Comparison of ENCODE assay signal across 8 cellular contexts in genomic region chrX:129786210-129786651, GRCh38. TPM values are rescaled to one million over a fixed set of nuclear protein-coding genes. Genes with fewer than 3 reads are reported as not detected.
DNase-seq lines count a peak whose midpoint lies in the region; ATAC-seq and TF ChIP-seq lines count a peak whose summit lies in the region.

No MANE protein-coding gene starts in this region.

- DNase-seq in erythroblast (lab: John Stamatoyannopoulos, UW) (peak; percentile 22 to 69), NCI-H2029 treated with DMSO at 0.1 percent for 48 hours (lab: John Stamatoyannopoulos, UW) (no peak), type B pancreatic cell (ENCODE audit: extremely low spot score, unreplicated experiment) (no peak), T1000 (lab: John Stamatoyannopoulos, UW) (no peak)
- DNase-seq in effector CD4-positive, alpha-beta T cell: no peak

- no peak for TF ChIP-seq POLR2A in erythroblast (IDR thresholded peaks at IDR 0.05; ENCODE audit: low read length)

- H3K36me3 Mint-ChIP-seq in type B pancreatic cell: no peaks in the 10 kb centered on the region

- H3K4me3 Mint-ChIP-seq in type B pancreatic cell: no peak overlapping the region

- TF ChIP-seq CTCF in type B pancreatic cell (conservative IDR thresholded peaks at IDR 0.05): no peak

- H3K9me3 Mint-ChIP-seq in type B pancreatic cell: peaks cover 5% of the 10 kb centered on the region

- no peak overlapping the region for H3K27ac Mint-ChIP-seq in type B pancreatic cell

- peak; percentile 78 for ATAC-seq in GM18498 (IDR thresholded peaks at IDR 0.05; ENCODE audit: unreplicated experiment)
- ATAC-seq in GM21447 (IDR thresholded peaks at IDR 0.05; ENCODE audit: unreplicated experiment): peak; percentile 75
- ATAC-seq in HG03565 (IDR thresholded peaks at IDR 0.05; ENCODE audit: unreplicated experiment): peak; percentile 83

- no peaks in the 10 kb centered on the region for H3K4me1 Mint-ChIP-seq in type B pancreatic cell (ENCODE audit: unreplicated experiment)

- no peaks in the 10 kb centered on the region for H3K27me3 Mint-ChIP-seq in type B pancreatic cell

RNA-seq across cellular contexts. Expression of gene SASH3, which starts 6.5 kb away (rescaled TPM):
- not detected in 2 replicates for total RNA-seq in type B pancreatic cell (ENCODE audit: low replicate concordance)

RNA-seq across cellular contexts. Expression of gene XPNPEP2, which starts 47.5 kb away (rescaled TPM):
- total RNA-seq in type B pancreatic cell (ENCODE audit: low replicate concordance): 1.2 and 6.8 TPM in 2 replicates

RNA-seq across cellular contexts. Expression of gene ZDHHC9, which starts 57.5 kb away (rescaled TPM):
- 35.3 and 56.6 TPM in 2 replicates for total RNA-seq in type B pancreatic cell (ENCODE audit: low replicate concordance)

Comparison
In these comparisons a context has a peak if more than half of its experiments do, and no peak if none do; other contexts are left out.
1. DNase-seq: peak in erythroblast (2 of 2); none in effector CD4-positive, alpha-beta T cell (single experiment), NCI-H2029 treated with DMSO at 0.1 percent for 48 hours (single experiment), type B pancreatic cell (single experiment) and T1000 (single experiment).
2. Peak in every context shown above with its lines, with median percentiles within 50 percentile points of each other: ATAC-seq.